9 cellular contexts compared by ENCODE assay signal in genomic region chr1:229254910-229255541, GRCh38. TPM values are rescaled to one million over a fixed set of nuclear protein-coding genes. Genes with fewer than 3 reads are reported as not detected.
DNase-seq lines count a peak whose midpoint lies in the region; ATAC-seq and TF ChIP-seq lines count a peak whose summit lies in the region.
"Had no signal": no experiment of that assay in that cellular context is flagged by ENCODE, and none has a peak within 500 bp of the region (broad histone marks: within the 10 kb centered on the region; RNA-seq: fewer than 3 reads in every experiment).

No MANE protein-coding gene starts in this region.

- H3K27ac Mint-ChIP-seq in H9, result no peak overlapping the region

- no peak overlapping the region for H4K5ac ChIP-seq in H9 (ENCODE audit: insufficient read length, low read depth, low read length)

- no peak overlapping the region for H3K9ac ChIP-seq in H9 (ENCODE audit: extremely low read depth, insufficient read length, low read length)

- H3K18ac ChIP-seq in H9 (ENCODE audit: insufficient read length, low read depth, low read length), result no peak overlapping the region

- no peak overlapping the region for H2BK20ac ChIP-seq in H9 (ENCODE audit: low read depth, low read length, poor library complexity, severe bottlenecking)

- no peak overlapping the region for H3K14ac ChIP-seq in H9 (ENCODE audit: insufficient read depth, low read length)

- TF ChIP-seq EP300 in tibial nerve (IDR thresholded peaks at IDR 0.05), result no peak

- H3K27me3 ChIP-seq in H9 (ENCODE audit: insufficient read depth, low read length) (no peaks in the 10 kb centered on the region), RWPE2 (ENCODE audit: insufficient read depth, poor library complexity, severe bottlenecking) (no peaks in the 10 kb centered on the region), tibial nerve (no peaks in the 10 kb centered on the region)

- H3K27ac ChIP-seq in H9 (ENCODE audit: insufficient read length, low read depth, low read length) (no peak overlapping the region), RWPE2 (ENCODE audit: poor library complexity, severe bottlenecking) (no peak overlapping the region), tibial nerve (no peak overlapping the region)
- H3K27ac ChIP-seq: epithelial cell of prostate had no signal

- H3K56ac ChIP-seq in H9 (ENCODE audit: insufficient read length, low read depth, low read length), result no peak overlapping the region

- DNase-seq in COLO668 (lab: John Stamatoyannopoulos, UW; ENCODE audit: unreplicated experiment) (peak; percentile 49), H9 (peak; percentile 45), RWPE2 (ENCODE audit: low spot score) (no peak), globus pallidus (ENCODE audit: low spot score) (peak; percentile 69), tibial nerve (ENCODE audit: low spot score in 2 of 2) (no peak)
- no peak for DNase-seq in stimulated activated CD4-positive, alpha-beta T cell treated with anti-CD3 and anti-CD28 coated beads, Interleukin-1b, Interleukin-23, amount 100 ng/mL, for 48 hours

- no peaks in the 10 kb centered on the region for H3K9me3 ChIP-seq in H9 (ENCODE audit: control insufficient read depth, low read depth, low read length)
- H3K9me3 ChIP-seq in RWPE2 (ENCODE audit: severe bottlenecking), result no peaks in the 10 kb centered on the region
- H3K9me3 ChIP-seq in tibial nerve, result no peaks in the 10 kb centered on the region

- no peak overlapping the region for H2BK5ac ChIP-seq in H9 (ENCODE audit: insufficient read length, low read length)

- no peak for TF ChIP-seq POLR2A in tibial nerve (IDR thresholded peaks at IDR 0.05)

- no peak overlapping the region for H2BK12ac ChIP-seq in H9 (ENCODE audit: insufficient read length, low read depth, low read length)

- ATAC-seq in RWPE2 (ENCODE audit: low read depth), result no peak
- no peak for ATAC-seq in HG02884 (IDR thresholded peaks at IDR 0.05; ENCODE audit: unreplicated experiment)
- ATAC-seq in GM21360 (IDR thresholded peaks at IDR 0.05; ENCODE audit: unreplicated experiment), result no peak

- no peaks in the 10 kb centered on the region for H3K79me1 ChIP-seq in H9 (ENCODE audit: insufficient read depth, low read depth, low read length, poor library complexity, severe bottlenecking)

- no peak overlapping the region for H3K4ac ChIP-seq in H9 (ENCODE audit: low read depth, low read length)

- no peaks in the 10 kb centered on the region for H3K79me2 ChIP-seq in H9 (ENCODE audit: insufficient read depth, low read length)

- H3K36me3 Mint-ChIP-seq in H9 (ENCODE audit: insufficient read depth in 1 of 3, low read depth in 3 of 3), result no peaks in the 10 kb centered on the region

- no peak overlapping the region for H3K4me3 ChIP-seq in RWPE2 (ENCODE audit: severe bottlenecking)
- H3K4me3 ChIP-seq in tibial nerve, result no peak overlapping the region

- H4K91ac ChIP-seq in H9 (ENCODE audit: insufficient read length, low read depth, low read length), result no peak overlapping the region

- no peak overlapping the region for H2AFZ ChIP-seq in H9 (ENCODE audit: low read length)

- H2BK15ac ChIP-seq in H9 (ENCODE audit: low read depth, low read length), result no peak overlapping the region

- H3K4me3 Mint-ChIP-seq in H9, result no peak overlapping the region

- H2AK5ac ChIP-seq in H9 (ENCODE audit: insufficient read length, low read length), result no peak overlapping the region

- no peak overlapping the region for H2BK120ac ChIP-seq in H9 (ENCODE audit: low read depth, low read length, poor library complexity, severe bottlenecking)

- peaks cover 32 to 41% of the 10 kb centered on the region in 2 experiments for H3K4me1 Mint-ChIP-seq in H9

- H4K20me1 ChIP-seq in H9 (ENCODE audit: control insufficient read depth, insufficient read depth, insufficient read length), result no peaks in the 10 kb centered on the region

- no peaks in the 10 kb centered on the region for H3K23me2 ChIP-seq in H9 (ENCODE audit: insufficient read length, low read depth, low read length, poor library complexity, severe bottlenecking)

- no peak overlapping the region for H4K8ac ChIP-seq in H9 (replicated peaks; ENCODE audit: insufficient read length, low read depth, low read length)

- TF ChIP-seq CTCF in H9 (conservative IDR thresholded peaks at IDR 0.05) (peak; percentile 68), RWPE2 (IDR thresholded peaks at IDR 0.05; ENCODE audit: poor library complexity, severe bottlenecking) (peak; percentile 39), tibial nerve (IDR thresholded peaks at IDR 0.05) (peak; percentile 19 to 62 (median 24))

- no peak overlapping the region for H3K23ac ChIP-seq in H9 (ENCODE audit: insufficient read length, low read depth, low read length)

- H3K4me2 ChIP-seq in H9 (ENCODE audit: insufficient read depth, insufficient read length, low read length), result no peak overlapping the region

- H3K4me1 ChIP-seq in H9 (ENCODE audit: insufficient read depth, low read length), result peaks cover 7% of the 10 kb centered on the region; the same call in 1 of the 2 replicates
- H3K4me1 ChIP-seq in RWPE2 (ENCODE audit: insufficient read depth, poor library complexity, severe bottlenecking), result no peaks in the 10 kb centered on the region
- peaks cover 0 to 50% (median 9%) of the 10 kb centered on the region in 4 donors for H3K4me1 ChIP-seq in tibial nerve

- H3K36me3 ChIP-seq in RWPE2 (ENCODE audit: low read depth) (no peaks in the 10 kb centered on the region), tibial nerve (no peaks in the 10 kb centered on the region)

- WGBS in H9 (ENCODE audit: extremely low coverage, insufficient read length, low lambda C conversion rate), result no CpG with 5 or more reads among the region's 1 CpG
- WGBS in tibial nerve, 2 donors, result 71 to 76% methylated on average over 1 of the region's 1 CpG

- no peaks in the 10 kb centered on the region for H3K9me3 Mint-ChIP-seq in H9

- H3K27me3 Mint-ChIP-seq in H9 (ENCODE audit: low read depth), result no peaks in the 10 kb centered on the region

- no peak overlapping the region for H3T11ph ChIP-seq in H9 (ENCODE audit: low read length)

RNA-seq across cellular contexts. Expression of gene RAB4A, which starts 15.9 kb away (rescaled TPM):
- total RNA-seq in H9 (2021), result 64.2 and 66.7 TPM in 2 replicates
- total RNA-seq in tibial nerve, result 10 to 100 TPM; 16.2 to 41.3 (median 31.2) TPM

Comparison
In these comparisons a context has a peak if more than half of its experiments do, and no peak if none do; other contexts are left out.
1. DNase-seq: peak in COLO668 (single experiment), H9 (single experiment) and globus pallidus (single experiment); none in RWPE2 (single experiment), tibial nerve (0 of 2) and stimulated activated CD4-positive, alpha-beta T cell treated with anti-CD3 and anti-CD28 coated beads, Interleukin-1b, Interleukin-23, amount 100 ng/mL, for 48 hours (single experiment).
2. Peak in every context shown above with its lines, with median percentiles within 50 percentile points of each other: CTCF ChIP-seq.